In genomic region chr14:103980623-103981238, GRCh38 we compare ENCODE assay signal across 9 cellular contexts. TPM values are rescaled to one million over a fixed set of nuclear protein-coding genes. Genes with fewer than 3 reads are reported as not detected.
DNase-seq lines count a peak whose midpoint lies in the region; ATAC-seq and TF ChIP-seq lines count a peak whose summit lies in the region.
"Not testable (repeated sequence)": the region's sequence is repeated elsewhere in the genome, so short reads cannot be mapped to it uniquely, and the experiment has no call there.
"Had no signal": no experiment of that assay in that cellular context is flagged by ENCODE, and none has a peak within 500 bp of the region (broad histone marks: within the 10 kb centered on the region; RNA-seq: fewer than 3 reads in every experiment).

No MANE protein-coding gene starts in this region.

- not testable (repeated sequence) for H3K9me3 ChIP-seq in BE2C, heart left ventricle

- intact Hi-C loops in heart left ventricle (cut with DNase I) = loop anchor here in 6 of 10 donors (5.0 to 10.0 kb wide), 6 partner anchors 76 to 408 kb away; no protein-coding TSS in a partner anchor
- intact Hi-C loops in natural killer cell (cut with micrococcal nuclease) = not testable (repeated sequence)

- H3K27me3 ChIP-seq in BE2C, heart left ventricle: not testable (repeated sequence)

- not testable (repeated sequence) for H3K4me3 Mint-ChIP-seq in natural killer cell

- not testable (repeated sequence) for H3K27ac ChIP-seq in VCaP, heart left ventricle

- H3K9me3 Mint-ChIP-seq in natural killer cell = not testable (repeated sequence)

- not testable (repeated sequence) for ATAC-seq in heart left ventricle; natural killer cell; stimulated activated naive CD8-positive, alpha-beta T cell treated with anti-CD3 and anti-CD28 coated beads, Interleukin-15, Interleukin-2, amounts not matched to agents 100 U/mL and 50 U/mL, for 24 hours

- not testable (repeated sequence) for H3K36me3 Mint-ChIP-seq in natural killer cell

- H3K4me1 ChIP-seq in BE2C, heart left ventricle: not testable (repeated sequence)

- WGBS in heart left ventricle, 4 donors = 37 to 53% (median 39%) methylated on average over 14 of the region's 14 CpGs

- H3K27me3 Mint-ChIP-seq in natural killer cell (ENCODE audit: low read depth in 2 of 2) = peaks cover 3 to 14% of the 10 kb centered on the region in 2 donors

- DNase-seq in BE2C (peak; percentile 86), H4 (ENCODE audit: low spot score) (peak; percentile 20), NCI-H345 (lab: John Stamatoyannopoulos, UW) (peak; percentile 12), choroid plexus epithelial cell (ENCODE audit: low read depth) (peak; percentile 38), heart left ventricle (peak; percentile 40 to 74 (median 69))
- DNase-seq in natural killer cell = not testable (repeated sequence)
- peak; percentile 14 for DNase-seq in stimulated activated naive CD8-positive, alpha-beta T cell treated with anti-CD3 and anti-CD28 coated beads, Interleukin-15, Interleukin-2, amounts not matched to agents 100 U/mL and 50 U/mL, for 24 hours

- H3K4me1 Mint-ChIP-seq in natural killer cell = peaks cover 0 to 20% of the 10 kb centered on the region in 2 donors

- not testable (repeated sequence) for H3K27ac Mint-ChIP-seq in natural killer cell

- peak; percentile 57 for TF ChIP-seq CTCF in BE2C (IDR thresholded peaks at IDR 0.05; ENCODE audit: low read depth, low read length)
- peak; percentile 87 for TF ChIP-seq CTCF in VCaP (conservative IDR thresholded peaks at IDR 0.05)
- TF ChIP-seq CTCF in choroid plexus epithelial cell (conservative IDR thresholded peaks at IDR 0.05; ENCODE audit: low read depth, low read length) = peak; percentile 49
- TF ChIP-seq CTCF in heart left ventricle (IDR thresholded peaks at IDR 0.05) = peak; percentile 56 to 74 (median 70)
- peak; percentile 32 for TF ChIP-seq CTCF in natural killer cell (IDR thresholded peaks at IDR 0.05)

- H3K4me3 ChIP-seq in BE2C (ENCODE audit: low read depth, low read length) = peak overlapping the region; percentile 39
- H3K4me3 ChIP-seq in choroid plexus epithelial cell (ENCODE audit: low read depth, low read length); heart left ventricle: not testable (repeated sequence)

- H3K36me3 ChIP-seq in BE2C, heart left ventricle: not testable (repeated sequence)

- TF ChIP-seq POLR2A in heart left ventricle (IDR thresholded peaks at IDR 0.05) = not testable (repeated sequence)

RNA-seq across cellular contexts. Expression of gene RD3L, which starts 38.4 kb away (rescaled TPM):
- polyA plus RNA-seq in BE2C (2012; ENCODE audit: insufficient read depth, insufficient read length, low read depth) = not detected
- total RNA-seq in H4 (2014; rRNA removed; shearing (Covaris generic)) = not detected in 2 replicates
- total RNA-seq in heart left ventricle (10 to 100 TPM in 8 of 9 donors, 1 to 10 TPM in 1; 9.1 to 42.5 (median 25.5) TPM), natural killer cell (not detected)
- polyA plus RNA-seq in heart left ventricle = 10 to 100 TPM in 1 of 2 donors, 1 to 10 TPM in 1; 4.3 to 41.5 TPM
- total RNA-seq: CD4-positive, alpha-beta T cell had no signal

RNA-seq across cellular contexts. Expression of gene TDRD9, which starts 52.5 kb away (rescaled TPM):
- not detected for polyA plus RNA-seq in BE2C (2012; ENCODE audit: insufficient read depth, insufficient read length, low read depth)
- not detected in 2 replicates for total RNA-seq in H4 (2014; rRNA removed; shearing (Covaris generic))
- 1 to 10 TPM; 1.1 to 9.6 (median 2.1) TPM for total RNA-seq in heart left ventricle
- 1 to 10 TPM; 1.7 to 9.6 TPM for polyA plus RNA-seq in heart left ventricle
- 1 to 10 TPM in 2 of 3 donors, under 1 TPM in 1; 0.75 to 2.2 (median 1.4) TPM for total RNA-seq in natural killer cell

Comparison
In these comparisons a context has a peak if more than half of its experiments do, and no peak if none do; other contexts are left out.
1. CTCF ChIP-seq: peak in every context shown above with its lines; median percentile 87 in VCaP; 70 in heart left ventricle; 57 in BE2C; 49 in choroid plexus epithelial cell; 32 in natural killer cell.
2. RNA of gene RD3L, which starts 38.4 kb away (total RNA-seq): 9.1 to 42.5 TPM in heart left ventricle; not detected in H4 and not detected in natural killer cell; every median in the first group is over 10 times any median in the second.